ENCODE assay signal across 8 cellular contexts in the genomic region with DNA sequence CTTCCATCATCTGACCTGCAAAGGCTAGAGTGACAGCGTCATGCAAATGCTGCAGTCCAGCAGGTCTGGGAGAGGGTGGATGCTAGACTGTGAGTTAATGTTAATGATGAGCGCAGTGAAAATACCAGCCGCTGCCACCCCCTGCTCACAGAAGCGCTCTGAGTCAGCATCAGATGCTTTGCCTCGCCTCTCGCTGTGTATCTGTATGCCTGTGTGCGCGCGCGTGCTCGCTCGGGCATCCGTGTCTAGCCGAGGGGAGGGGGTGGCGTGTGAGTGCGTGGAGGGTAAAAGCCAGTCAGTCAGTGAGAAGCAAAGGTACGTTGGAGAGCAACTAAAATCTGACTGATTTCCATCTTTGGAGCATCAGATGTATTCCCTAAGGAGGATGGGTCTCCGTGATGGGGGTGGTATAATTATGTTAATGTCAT.
DNase-seq lines count a peak whose midpoint lies in the region; ATAC-seq lines count a peak whose summit lies in the region.

No MANE protein-coding gene starts in this region.

- H3K9me3 ChIP-seq in HUES48 (ENCODE audit: control insufficient read depth, insufficient read depth, low read length): no peaks in the 10 kb centered on the region
- H3K9me3 ChIP-seq in adipocyte (ENCODE audit: control insufficient read depth, low read length): no peaks in the 10 kb centered on the region

- no peaks in the 10 kb centered on the region for H3K36me3 ChIP-seq in HUES48 (ENCODE audit: control insufficient read depth, insufficient read depth, low read length)
- H3K36me3 ChIP-seq in adipocyte (ENCODE audit: control insufficient read depth, insufficient read depth, low read length, severe bottlenecking): no peaks in the 10 kb centered on the region

- H3K36me3 Mint-ChIP-seq in stimulated activated memory B cell treated with anti-CD40 and anti-IgM and Interleukin-4, amounts not matched to agents 10 μg/mL and 1 μg/mL and 100 μg/mL, for 72 hours: no peaks in the 10 kb centered on the region

- H3K4me3 ChIP-seq in HUES48 (ENCODE audit: low read depth, low read length) (peak overlapping the region; percentile 59), adipocyte (ENCODE audit: low read length) (peak overlapping the region; percentile 88)

- no peak overlapping the region for H3K27ac ChIP-seq in HUES48 (ENCODE audit: low read depth, low read length)

- DNase-seq in adipocyte (ENCODE audit: low read depth) (peak; percentile 91), cardiac septum (ENCODE audit: low spot score) (peak; percentile 85), posterior cingulate gyrus (peak; percentile 83 to 98 (median 90)), NCI-H146 treated with DMSO at 0.1 percent for 48 hours (lab: John Stamatoyannopoulos, UW; ENCODE audit: unreplicated experiment) (no peak)

- H3K4me1 ChIP-seq in HUES48 (ENCODE audit: control insufficient read depth, insufficient read depth, low read length) (peaks cover 21% of the 10 kb centered on the region), adipocyte (ENCODE audit: control insufficient read depth, insufficient read depth, low read length) (peaks cover 53% of the 10 kb centered on the region)

- no peaks in the 10 kb centered on the region for H3K4me1 Mint-ChIP-seq in stimulated activated memory B cell treated with anti-CD40 and anti-IgM and Interleukin-4, amounts not matched to agents 10 μg/mL and 1 μg/mL and 100 μg/mL, for 72 hours

- no peaks in the 10 kb centered on the region for H3K27me3 Mint-ChIP-seq in stimulated activated memory B cell treated with anti-CD40 and anti-IgM and Interleukin-4, amounts not matched to agents 10 μg/mL and 1 μg/mL and 100 μg/mL, for 72 hours

- H3K27me3 ChIP-seq in HUES48 (ENCODE audit: control insufficient read depth, insufficient read depth, low read length) (peaks cover 3% of the 10 kb centered on the region; the same call in 1 of the 2 replicates), adipocyte (replicated peaks; ENCODE audit: control insufficient read depth, insufficient read depth, low read length) (no peaks in the 10 kb centered on the region)

- ATAC-seq in GM21576 (IDR thresholded peaks at IDR 0.05; ENCODE audit: unreplicated experiment): no peak
- no peak for ATAC-seq in stimulated activated memory B cell treated with anti-CD40 and anti-IgM and Interleukin-4, amounts not matched to agents 10 μg/mL and 1 μg/mL and 100 μg/mL, for 72 hours
- no peak for ATAC-seq in HG03175 (IDR thresholded peaks at IDR 0.05; ENCODE audit: unreplicated experiment)

- peak overlapping the region; percentile 42; the same call in 1 of the 2 replicates for H3K9ac ChIP-seq in HUES48 (ENCODE audit: low read depth, low read length)
- H3K9ac ChIP-seq in adipocyte (ENCODE audit: low read length): peak overlapping the region; percentile 87

- no peaks in the 10 kb centered on the region for H3K9me3 Mint-ChIP-seq in stimulated activated memory B cell treated with anti-CD40 and anti-IgM and Interleukin-4, amounts not matched to agents 10 μg/mL and 1 μg/mL and 100 μg/mL, for 72 hours

- intact Hi-C loops in cardiac septum (cut with DNase I): loop anchor here (10.0 kb wide), 1 partner anchor 134 kb away; no protein-coding TSS in a partner anchor
- intact Hi-C loops in posterior cingulate gyrus (cut with DNase I): loop anchor here (10.0 kb wide), 1 partner anchor 504 kb away; no protein-coding TSS in a partner anchor

- H3K4me3 Mint-ChIP-seq in stimulated activated memory B cell treated with anti-CD40 and anti-IgM and Interleukin-4, amounts not matched to agents 10 μg/mL and 1 μg/mL and 100 μg/mL, for 72 hours: no peak overlapping the region

- H3K27ac Mint-ChIP-seq in stimulated activated memory B cell treated with anti-CD40 and anti-IgM and Interleukin-4, amounts not matched to agents 10 μg/mL and 1 μg/mL and 100 μg/mL, for 72 hours: no peak overlapping the region
